16 cellular contexts compared by ENCODE assay signal in the genomic region with DNA sequence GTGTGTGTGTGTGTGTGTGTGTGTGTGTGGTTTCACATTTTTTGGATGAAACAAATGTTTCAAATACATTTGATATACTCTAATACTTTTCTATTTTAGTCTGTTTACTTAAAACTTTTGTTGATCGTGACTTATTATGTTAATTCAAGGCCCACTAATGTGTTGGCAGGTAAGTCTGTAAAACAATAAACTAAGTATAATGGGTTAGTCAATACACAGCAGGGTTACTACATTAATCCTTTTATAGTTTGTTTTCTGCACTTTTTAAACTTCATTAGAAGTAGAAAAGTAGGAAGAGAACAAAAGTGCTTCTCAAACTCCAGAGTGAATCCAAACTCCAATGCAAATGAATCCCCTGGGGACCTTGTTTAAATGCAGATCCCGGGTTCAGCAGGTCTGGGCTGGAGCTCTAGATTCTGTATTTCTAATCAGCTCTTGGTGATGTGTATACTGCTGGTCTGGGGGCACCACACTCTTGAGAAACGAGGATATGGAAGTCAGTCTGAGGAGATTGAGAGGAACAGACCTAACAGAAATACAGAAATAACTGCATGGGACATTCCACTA. TPM values are rescaled to one million over a fixed set of nuclear protein-coding genes. Genes with fewer than 3 reads are reported as not detected.
"Had no signal": no experiment of that assay in that cellular context is flagged by ENCODE, and none has a peak within 500 bp of the region (broad histone marks: within the 10 kb centered on the region; RNA-seq: fewer than 3 reads in every experiment).

No MANE protein-coding gene starts in this region.

- FAIRE-seq: bronchial epithelial cell, islet of Langerhans had no signal

- DNase-seq: activated B cell treated with CpG ODN at 0.5 μM for 24 hours; activated CD4-positive, alpha-beta T cell treated with anti-CD3 and anti-CD28 coated beads, Interleukin-2, amount 10 ng/mL, durations not matched to agents 7 days and 5 days; activated CD8-positive, alpha-beta memory T cell treated with anti-CD3 and anti-CD28 coated beads for 24 hours; activated naive CD4-positive, alpha-beta T cell; anterior cingulate cortex; erythroblast; left colon; naive thymus-derived CD4-positive, alpha-beta T cell; pancreas; sigmoid colon; spleen; stimulated activated naive CD8-positive, alpha-beta T cell treated with anti-CD3 and anti-CD28 coated beads, Interleukin-15, amount 100 ng/mL, for 72 hours; T-helper 17 cell had no signal

- H3K4me1 ChIP-seq: pancreas had no signal

- H3K27ac ChIP-seq: pancreas, spleen had no signal

- H3K36me3 ChIP-seq: pancreas, sigmoid colon, spleen had no signal

- H3K4me3 ChIP-seq: pancreas, sigmoid colon, spleen had no signal

- H3K9me3 ChIP-seq: pancreas, sigmoid colon, spleen had no signal

- H3K27me3 ChIP-seq: pancreas, sigmoid colon, spleen had no signal

RNA-seq across cellular contexts. Expression of a gene that starts 17.5 kb away (rescaled TPM):
- total RNA-seq: activated CD4-positive, alpha-beta T cell treated with anti-CD3 and anti-CD28 coated beads, Interleukin-2, amount 10 ng/mL, durations not matched to agents 7 days and 5 days; activated T-helper 1 cell treated with anti-CD3 and anti-CD28 coated beads, Interleukin-12 subunit alpha, Interleukin-12 subunit beta, Interleukin-2, Interleukin-4 antibody, amounts not matched to agents 30 ng/mL and 10 ng/mL and 1 ng/mL, durations not matched to agents 14 hours and 24 hours and 36 hours had no signal
